In the genomic region with DNA sequence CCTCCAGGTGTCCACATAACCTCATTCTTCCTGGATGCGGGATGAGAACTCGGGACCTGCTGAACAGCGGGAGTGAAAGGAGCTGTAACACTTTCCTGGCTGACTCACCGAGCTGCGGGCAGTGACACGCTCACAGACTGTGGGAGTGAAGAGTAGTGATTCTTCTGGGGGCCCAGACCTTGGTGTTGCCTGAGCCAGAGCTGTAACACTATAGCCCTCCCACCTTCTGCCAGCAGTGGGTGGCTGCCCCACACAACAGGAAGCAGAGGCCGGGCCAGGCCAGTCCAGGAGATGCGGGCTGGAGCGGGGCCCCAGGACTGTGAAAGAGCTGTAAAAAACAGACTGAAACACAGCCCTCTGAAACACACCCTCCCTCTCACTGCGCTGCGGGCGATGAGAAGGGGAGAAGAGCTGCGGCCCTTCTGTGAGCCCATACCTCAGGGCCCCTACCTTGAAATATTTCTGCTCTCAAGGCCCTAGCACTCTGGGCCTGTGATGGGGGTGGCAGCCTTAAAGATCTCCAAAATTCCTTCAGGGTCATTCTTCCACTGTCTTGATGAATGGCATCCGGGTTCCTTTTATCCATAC, we compare ENCODE assay signal across 11 cellular contexts.
A peak's percentile ranks its signal among the peaks of the same experiment; 100 is the strongest.
DNase-seq lines count a peak whose midpoint lies in the region; ATAC-seq, FAIRE-seq and TF ChIP-seq lines count a peak whose summit lies in the region.
"Had no signal": no experiment of that assay in that cellular context is flagged by ENCODE, and none has a peak within 500 bp of the region (broad histone marks: within the 10 kb centered on the region; RNA-seq: fewer than 3 reads in every experiment).

No MANE protein-coding gene starts in this region.

- peaks cover 18% of the 10 kb centered on the region for H3K4me1 ChIP-seq in iPS-15b (ENCODE audit: control insufficient read depth, insufficient read depth, low read length)
- no peaks in the 10 kb centered on the region for H3K4me1 ChIP-seq in parathyroid adenoma
- H3K4me1 ChIP-seq: Caco-2 had no signal

- CTCF ChIA-PET in GM10248 (lab: Yijun Ruan, JAX), result no interaction called here

- TF ChIP-seq POLR2A in H54 (IDR thresholded peaks at IDR 0.05; ENCODE audit: low read depth, low read length), result no peak

- H3K27me3 ChIP-seq in iPS-15b (ENCODE audit: control insufficient read depth, insufficient read depth, low read length) (no peaks in the 10 kb centered on the region), parathyroid adenoma (ENCODE audit: control insufficient read depth, insufficient read depth, low read length) (no peaks in the 10 kb centered on the region)
- H3K27me3 ChIP-seq: ovary had no signal

- H3K36me3 ChIP-seq in iPS-15b (ENCODE audit: control insufficient read depth, insufficient read depth, low read length) (no peaks in the 10 kb centered on the region), parathyroid adenoma (ENCODE audit: control insufficient read depth, insufficient read depth, low read length) (no peaks in the 10 kb centered on the region)
- H3K36me3 ChIP-seq: ovary had no signal

- H3K9ac ChIP-seq in iPS-15b (ENCODE audit: low read depth, low read length), result peak overlapping the region; percentile 73
- H3K9ac ChIP-seq in parathyroid adenoma, result no peak overlapping the region
- H3K9ac ChIP-seq: SK-N-SH had no signal

- no peak overlapping the region for H3K4me2 ChIP-seq in parathyroid adenoma (ENCODE audit: low read length)
- H3K4me2 ChIP-seq: SK-N-SH had no signal

- no peaks in the 10 kb centered on the region for H3K79me2 ChIP-seq in parathyroid adenoma

- POLR2A ChIA-PET in GM10248 (lab: Yijun Ruan, JAX), result no interaction called here

- FAIRE-seq in H54 (lab: Jason Lieb, UNC), result no peak

- ATAC-seq in HG02840 (IDR thresholded peaks at IDR 0.05; ENCODE audit: low FRiP score, unreplicated experiment) (no peak), GM21786 (IDR thresholded peaks at IDR 0.05; ENCODE audit: unreplicated experiment) (no peak)

- peak overlapping the region; percentile 45 for H3K27ac ChIP-seq in parathyroid adenoma
- H3K27ac ChIP-seq: ovary had no signal

- peak overlapping the region; percentile 49 for H2AFZ ChIP-seq in parathyroid adenoma

- TF ChIP-seq CTCF in parathyroid adenoma (IDR thresholded peaks at IDR 0.05), result no peak
- no peak for TF ChIP-seq CTCF in GM10248 (IDR thresholded peaks at IDR 0.05; ENCODE audit: control extremely low read depth, extremely low read depth, low read depth, missing control alignments)

- peak; percentile 5 for DNase-seq in H54 (ENCODE audit: insufficient read length, low spot score)
- DNase-seq in brain pericyte (ENCODE audit: low read depth, low spot score), result peak; percentile 2
- no peak for DNase-seq in COR-L47 (lab: John Stamatoyannopoulos, UW)
- DNase-seq in GM10248 (ENCODE audit: extremely low spot score), result no peak
- DNase-seq: Caco-2, ovary, SK-N-SH had no signal

- peaks cover 4% of the 10 kb centered on the region for H3K9me3 ChIP-seq in iPS-15b (ENCODE audit: control insufficient read depth, insufficient read depth, low read length)
- H3K9me3 ChIP-seq in parathyroid adenoma (ENCODE audit: control insufficient read depth, low read length), result no peaks in the 10 kb centered on the region
- H3K9me3 ChIP-seq: Caco-2, ovary, SK-N-SH had no signal

- H3K4me3 ChIP-seq in iPS-15b (ENCODE audit: low read depth, low read length) (peak overlapping the region; percentile 23), parathyroid adenoma (ENCODE audit: low read depth, low read length) (no peak overlapping the region)
- H3K4me3 ChIP-seq: ovary had no signal

Comparison
In these comparisons a context has a peak if more than half of its experiments do, and no peak if none do; other contexts are left out.
1. DNase-seq: peak in H54 (single experiment) and brain pericyte (single experiment); none in COR-L47 (single experiment) and GM10248 (single experiment).